In genomic region chr3:114332342-114333179, GRCh38 we compare ENCODE assay signal across 11 cellular contexts. TPM values are rescaled to one million over a fixed set of nuclear protein-coding genes. Genes with fewer than 3 reads are reported as not detected.
A peak's percentile ranks its signal among the peaks of the same experiment; 100 is the strongest.
DNase-seq lines count a peak whose midpoint lies in the region; ATAC-seq and TF ChIP-seq lines count a peak whose summit lies in the region.
"Had no signal": no experiment of that assay in that cellular context is flagged by ENCODE, and none has a peak within 500 bp of the region (broad histone marks: within the 10 kb centered on the region; RNA-seq: fewer than 3 reads in every experiment).

No MANE protein-coding gene starts in this region.

- TF ChIP-seq POLR2A in GM18505 (IDR thresholded peaks at IDR 0.05; ENCODE audit: borderline replicate concordance, extremely low read depth, insufficient read depth, insufficient read length) = no peak

- WGBS in HUES64 = 94% methylated on average over 5 of the region's 5 CpGs

- peaks cover 50% of the 10 kb centered on the region for H3K4me1 ChIP-seq in HUES64 (ENCODE audit: insufficient read depth, low read length)
- H3K4me1 ChIP-seq: Caco-2 had no signal

- no peak for TF ChIP-seq CTCF in dorsolateral prefrontal cortex (IDR thresholded peaks at IDR 0.05 in 54 of 56, conservative IDR thresholded peaks at IDR 0.05 in 2 of 56; ENCODE audit: low read depth in 1 of 56, partially characterized antibody in 56 of 56)

- H3K36me3 ChIP-seq in HUES64 (ENCODE audit: insufficient read depth, low read length) = no peaks in the 10 kb centered on the region

- no peak overlapping the region for H3K9ac ChIP-seq in HUES64 (ENCODE audit: low read depth, low read length)

- DNase-seq in dorsolateral prefrontal cortex (no peak), NCI-H748 (lab: John Stamatoyannopoulos, UW; ENCODE audit: unreplicated experiment) (no peak), SW480 (ENCODE audit: low spot score) (no peak), AG08396 (ENCODE audit: low spot score) (no peak)
- DNase-seq: Caco-2 had no signal

- H3K27me3 ChIP-seq in HUES64 (ENCODE audit: insufficient read depth, low read length) (no peaks in the 10 kb centered on the region), dorsolateral prefrontal cortex (no peaks in the 10 kb centered on the region)

- intact Hi-C loops in dorsolateral prefrontal cortex (cut with DNase I) = no loop called here

- H3K4me3 ChIP-seq in HUES64 (ENCODE audit: low read length) (no peak overlapping the region), dorsolateral prefrontal cortex (no peak overlapping the region)

- ATAC-seq in GM18867 (IDR thresholded peaks at IDR 0.05; ENCODE audit: unreplicated experiment) (peak; percentile 73), GM21529 (IDR thresholded peaks at IDR 0.05; ENCODE audit: unreplicated experiment) (peak; percentile 55), GM18505 (IDR thresholded peaks at IDR 0.05; ENCODE audit: unreplicated experiment) (no peak)

- H3K27ac ChIP-seq in HUES64 (ENCODE audit: low read depth, low read length) = peak overlapping the region; percentile 83; the same call in 1 of the 2 replicates
- peak overlapping the region in 52 of 59 donors; percentile 1 to 87 (median 62) for H3K27ac ChIP-seq in dorsolateral prefrontal cortex

- H3K9me3 ChIP-seq in HUES64 (ENCODE audit: insufficient read depth, low read depth, low read length) = 0 out of 2 replicates have a peak, but pooled peaks cover 2% of the 10 kb centered on the region
- H3K9me3 ChIP-seq: Caco-2 had no signal

RNA-seq across cellular contexts. Expression of gene TIGIT, which starts 38.7 kb away (rescaled TPM):
- polyA plus RNA-seq in HUES64 (2013, experiment 1 of 2) = 0.10 TPM
- not detected for polyA plus RNA-seq in HUES64 (2013, experiment 2 of 2)
- 1 to 10 TPM in 3 of 120 experiments, under 1 TPM in 26, not detected in 91; 0.13 to 1.6 (median 0.26) TPM for total RNA-seq in dorsolateral prefrontal cortex
- total RNA-seq: astrocyte, Caco-2, kidney epithelial cell had no signal
